In the genomic region with DNA sequence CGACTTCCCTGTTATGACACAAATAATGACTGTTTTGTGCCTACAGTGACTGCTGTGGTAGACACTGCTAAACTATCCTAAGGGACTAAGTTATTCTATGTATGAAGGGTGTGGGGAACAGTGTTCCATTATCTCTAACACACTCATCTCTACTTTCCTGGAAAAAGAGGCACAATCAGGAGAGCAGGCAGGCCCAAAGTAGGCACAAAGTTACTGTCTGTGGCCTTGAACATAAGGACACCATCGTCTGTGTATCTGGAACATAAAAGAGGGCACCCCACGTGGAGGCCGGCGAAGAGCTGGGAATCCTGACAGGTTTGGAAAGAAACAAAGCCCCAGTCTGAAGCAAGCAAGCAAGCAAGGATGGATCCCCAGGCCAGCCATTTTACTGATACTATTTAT, we compare ENCODE assay signal across 10 cellular contexts. TPM values are rescaled to one million over a fixed set of nuclear protein-coding genes. Genes with fewer than 3 reads are reported as not detected.
DNase-seq lines count a peak whose midpoint lies in the region; ATAC-seq, FAIRE-seq and TF ChIP-seq lines count a peak whose summit lies in the region.
"Had no signal": no experiment of that assay in that cellular context is flagged by ENCODE, and none has a peak within 500 bp of the region (broad histone marks: within the 10 kb centered on the region; RNA-seq: fewer than 3 reads in every experiment).

No MANE protein-coding gene starts in this region.

- H3K27ac ChIP-seq in heart left ventricle (peak overlapping the region; percentile 80 to 92 (median 84)), keratinocyte (ENCODE audit: control insufficient read depth, insufficient read depth, low read length) (no peak overlapping the region), thoracic aorta (no peak overlapping the region)

- H3K9me3 ChIP-seq in heart left ventricle = no peaks in the 10 kb centered on the region
- no peaks in the 10 kb centered on the region for H3K9me3 ChIP-seq in keratinocyte (ENCODE audit: control insufficient read depth, low read depth, low read length)
- no peaks in the 10 kb centered on the region for H3K9me3 ChIP-seq in thoracic aorta

- DNase-seq in heart left ventricle = no peak
- no peak for DNase-seq in left cardiac atrium
- DNase-seq in activated B cell treated with CpG ODN at 0.5 μM for 24 hours = no peak
- DNase-seq in keratinocyte (ENCODE audit: low read depth, low spot score) = no peak
- DNase-seq in thoracic aorta (ENCODE audit: low spot score) = no peak
- DNase-seq in NCI-H446 (lab: John Stamatoyannopoulos, UW) = no peak
- no peak for DNase-seq in omental fat pad (ENCODE audit: low spot score)
- no peak for DNase-seq in GM20000 (ENCODE audit: low spot score)
- DNase-seq: activated CD4-positive, CD25-positive, alpha-beta regulatory T cell treated with anti-CD3 and anti-CD28 coated beads, Interleukin-2, amount 50 U/mL, for 72 hours; effector CD8-positive, alpha-beta T cell had no signal

- H3K79me2 ChIP-seq in keratinocyte (ENCODE audit: control insufficient read depth, insufficient read depth, low read length) = peaks cover 23% of the 10 kb centered on the region

- CTCF ChIA-PET in activated B cell treated with CpG ODN at 0.5 μM for 24 hours (lab: Charles Lee) = interaction anchor here (1.9 to 3.2 kb wide), 3 partner anchors 10 to 120 kb away, joined by 7 to 29 read pairs (median 9); no protein-coding TSS in a partner anchor

- peak overlapping the region; percentile 98 for H3K4me2 ChIP-seq in keratinocyte (ENCODE audit: control insufficient read depth, extremely low read depth, insufficient read depth, low read depth, low read length)

- TF ChIP-seq POLR2A in heart left ventricle (IDR thresholded peaks at IDR 0.05) = no peak

- intact Hi-C loops in heart left ventricle (cut with DNase I) (loop anchor here in 8 of 10 donors (2.0 to 10.0 kb wide), 9 partner anchors 116 to 281 kb away; partner anchors contain the start of genes ALG3 (in 4 of the 8), EEF1AKMT4 (in 4 of the 8), EIF2B5 (in 3 of the 8) and PSMD2 (in 1 of the 8)), left cardiac atrium (cut with DNase I) (loop anchor here in 1 of 2 donors (2.0 kb wide), 1 partner anchor 119 kb away; the partner anchor contains the start of gene EIF2B5), activated B cell treated with CpG ODN at 0.5 μM for 24 hours (cut with micrococcal nuclease) (loop anchor here (2.0 kb wide), 1 partner anchor 347 kb away; no protein-coding TSS in a partner anchor)

- 41 to 59% (median 45%) methylated on average over 5 of the region's 5 CpGs for WGBS in heart left ventricle, 4 donors

- H4K20me1 ChIP-seq in keratinocyte (ENCODE audit: control insufficient read depth, extremely low read depth, insufficient read depth, low read length) = no peaks in the 10 kb centered on the region

- no peaks in the 10 kb centered on the region for H3K9me3 Mint-ChIP-seq in activated B cell treated with CpG ODN at 0.5 μM for 24 hours

- H3K36me3 ChIP-seq in heart left ventricle (peaks cover 0 to 26% (median 21%) of the 10 kb centered on the region in 9 donors), keratinocyte (ENCODE audit: control insufficient read depth in 2 of 2, extremely low read depth in 1 of 2, insufficient read depth in 2 of 2, low read length in 2 of 2) (peaks cover 0 to 8% of the 10 kb centered on the region in 2 experiments), thoracic aorta (peaks cover 2% of the 10 kb centered on the region)

- FAIRE-seq in keratinocyte (lab: Jason Lieb, UNC) = no peak

- POLR2A ChIA-PET in activated B cell treated with CpG ODN at 0.5 μM for 24 hours (lab: Charles Lee) = no interaction called here

- H3K27me3 ChIP-seq in heart left ventricle = no peaks in the 10 kb centered on the region
- H3K27me3 ChIP-seq in keratinocyte (ENCODE audit: control insufficient read depth, extremely low read depth, insufficient read depth, low read length) = no peaks in the 10 kb centered on the region
- H3K27me3 ChIP-seq in thoracic aorta (replicated peaks; ENCODE audit: insufficient read depth) = no peaks in the 10 kb centered on the region

- H3K36me3 Mint-ChIP-seq in activated B cell treated with CpG ODN at 0.5 μM for 24 hours (ENCODE audit: low read depth) = peaks cover 16% of the 10 kb centered on the region

- peaks cover 0 to 33% (median 15%) of the 10 kb centered on the region in 12 donors for H3K4me1 ChIP-seq in heart left ventricle
- peaks cover 18% of the 10 kb centered on the region for H3K4me1 ChIP-seq in keratinocyte (ENCODE audit: control insufficient read depth, extremely low read depth, insufficient read depth, low read length)
- H3K4me1 ChIP-seq in thoracic aorta (ENCODE audit: control insufficient read depth in 1 of 2, low read depth in 2 of 2) = peaks cover 5 to 11% of the 10 kb centered on the region in 2 donors

- no peaks in the 10 kb centered on the region for H3K9me1 ChIP-seq in keratinocyte (ENCODE audit: control insufficient read depth, extremely low read depth, insufficient read depth, low read length)

- peaks cover 6% of the 10 kb centered on the region for H3K27me3 Mint-ChIP-seq in activated B cell treated with CpG ODN at 0.5 μM for 24 hours

- dilution Hi-C loops in keratinocyte (cut with MboI; ENCODE audit: extremely low pct_ligation_motif_present, low sequenced_read_pairs) = no loop called here

- H3K27ac Mint-ChIP-seq in activated B cell treated with CpG ODN at 0.5 μM for 24 hours = no peak overlapping the region

- H3K4me3 Mint-ChIP-seq in activated B cell treated with CpG ODN at 0.5 μM for 24 hours = peak overlapping the region; percentile 100

- TF ChIP-seq CTCF in heart left ventricle (IDR thresholded peaks at IDR 0.05) = no peak
- no peak for TF ChIP-seq CTCF in activated B cell treated with CpG ODN at 0.5 μM for 24 hours (IDR thresholded peaks at IDR 0.05)
- no peak for TF ChIP-seq CTCF in keratinocyte (optimal IDR thresholded peaks at IDR 0.05 in 1 of 3, IDR thresholded peaks at IDR 0.05 in 1 of 3, conservative IDR thresholded peaks at IDR 0.05 in 1 of 3; ENCODE audit: extremely low read depth in 1 of 3, insufficient read depth in 2 of 3, low read length in 3 of 3)
- no peak for TF ChIP-seq CTCF in thoracic aorta (IDR thresholded peaks at IDR 0.05)
- TF ChIP-seq CTCF in omental fat pad (IDR thresholded peaks at IDR 0.05) = no peak
- no peak for TF ChIP-seq CTCF in GM20000 (IDR thresholded peaks at IDR 0.05; ENCODE audit: extremely low read depth, missing control alignments)

- H3K9ac ChIP-seq in keratinocyte (ENCODE audit: control insufficient read depth, extremely low read depth, insufficient read depth, low read length) = no peak overlapping the region

- H3K4me1 Mint-ChIP-seq in activated B cell treated with CpG ODN at 0.5 μM for 24 hours = peaks cover 13% of the 10 kb centered on the region

- peak overlapping the region in 9 of 12 donors; percentile 1 to 99 (median 78) for H3K4me3 ChIP-seq in heart left ventricle
- H3K4me3 ChIP-seq in keratinocyte (ENCODE audit: control insufficient read depth in 2 of 3, extremely low read depth in 1 of 3, insufficient read depth in 2 of 3, low read depth in 1 of 3, low read length in 3 of 3) = peak overlapping the region in 1 of 3 experiments; percentile 12
- peak overlapping the region; percentile 83 for H3K4me3 ChIP-seq in thoracic aorta

- H2AFZ ChIP-seq in keratinocyte (ENCODE audit: control insufficient read depth, low read length) = no peak overlapping the region

- ATAC-seq in heart left ventricle = peak in 1 of 4 donors; percentile 1
- ATAC-seq in left cardiac atrium = no peak
- ATAC-seq in activated B cell treated with CpG ODN at 0.5 μM for 24 hours (ENCODE audit: low read depth) = no peak
- ATAC-seq in thoracic aorta (ENCODE audit: insufficient number of reproducible peaks, low FRiP score, low read depth) = no peak
- ATAC-seq in omental fat pad (ENCODE audit: low FRiP score) = no peak

RNA-seq across cellular contexts. Expression of gene ABCC5, which starts 1.5 kb away (rescaled TPM):
- 10 to 100 TPM; 20.8 to 61.7 (median 34.3) TPM for total RNA-seq in heart left ventricle
- 10 to 100 TPM; 16.4 to 30.9 TPM for polyA plus RNA-seq in heart left ventricle
- total RNA-seq in left cardiac atrium = 10 to 100 TPM; 40.2 to 69.2 TPM
- 10.6 and 11.1 TPM in 2 replicates for total RNA-seq in activated B cell treated with CpG ODN at 0.5 μM for 24 hours
- polyA plus RNA-seq in keratinocyte = 22.3 to 30.3 TPM (median 28.7 TPM) in 3 replicates
- 7.7 TPM for polyA plus RNA-seq in keratinocyte (2011; ENCODE audit: low read depth)
- polyA plus RNA-seq in keratinocyte (2011; cell fraction: cytosol; rRNA removed) = 8.6 and 11.1 TPM in 2 replicates
- 118 and 132 TPM in 2 replicates for polyA plus RNA-seq in keratinocyte (2011; cell fraction: nucleus; rRNA removed)
- polyA plus RNA-seq in keratinocyte (2012; ENCODE audit: low replicate concordance) = 7.9 and 14.9 TPM in 2 replicates
- polyA minus RNA-seq in keratinocyte = 16.0 to 32.3 TPM (median 22.5 TPM) in 3 replicates
- polyA minus RNA-seq in keratinocyte (2011; cell fraction: cytosol; rRNA and poly(A)+ RNA removed) = 10.4 TPM
- polyA minus RNA-seq in keratinocyte (2011; cell fraction: nucleus; rRNA and poly(A)+ RNA removed) = 38.1 and 63.4 TPM in 2 replicates
- total RNA-seq in thoracic aorta = 10 to 100 TPM; 20.8 to 26.2 TPM
- 10 to 100 TPM; 19.7 to 32.0 (median 27.2) TPM for total RNA-seq in omental fat pad

RNA-seq across cellular contexts. Expression of gene HTR3D, which starts 15.4 kb away (rescaled TPM):
- total RNA-seq in heart left ventricle (not detected), left cardiac atrium (not detected), activated B cell treated with CpG ODN at 0.5 μM for 24 hours (not detected in 2 replicates), thoracic aorta (not detected), omental fat pad (not detected)
- polyA plus RNA-seq in heart left ventricle (not detected), keratinocyte (not detected in 3 replicates)
- not detected for polyA plus RNA-seq in keratinocyte (2011; ENCODE audit: low read depth)
- not detected in 2 replicates for polyA plus RNA-seq in keratinocyte (2011; cell fraction: cytosol; rRNA removed)
- polyA plus RNA-seq in keratinocyte (2011; cell fraction: nucleus; rRNA removed) = not detected in 2 replicates
- not detected in 2 replicates for polyA plus RNA-seq in keratinocyte (2012; ENCODE audit: low replicate concordance)
- polyA minus RNA-seq in keratinocyte = not detected in 3 replicates
- polyA minus RNA-seq in keratinocyte (2011; cell fraction: cytosol; rRNA and poly(A)+ RNA removed) = not detected
- not detected in 2 replicates for polyA minus RNA-seq in keratinocyte (2011; cell fraction: nucleus; rRNA and poly(A)+ RNA removed)

RNA-seq across cellular contexts. Expression of gene HTR3C, which starts 36.7 kb away (rescaled TPM):
- total RNA-seq in heart left ventricle (not detected), left cardiac atrium (not detected), activated B cell treated with CpG ODN at 0.5 μM for 24 hours (not detected in 2 replicates), thoracic aorta (not detected), omental fat pad (under 1 TPM in 1 of 4 donors, not detected in 3; 0.48 TPM)
- polyA plus RNA-seq in heart left ventricle (not detected), keratinocyte (not detected in 3 replicates)
- polyA plus RNA-seq in keratinocyte (2011; ENCODE audit: low read depth) = not detected
- polyA plus RNA-seq in keratinocyte (2011; cell fraction: cytosol; rRNA removed) = not detected in 2 replicates
- not detected in 2 replicates for polyA plus RNA-seq in keratinocyte (2011; cell fraction: nucleus; rRNA removed)
- not detected in 2 replicates for polyA plus RNA-seq in keratinocyte (2012; ENCODE audit: low replicate concordance)
- not detected in 3 replicates for polyA minus RNA-seq in keratinocyte
- not detected for polyA minus RNA-seq in keratinocyte (2011; cell fraction: cytosol; rRNA and poly(A)+ RNA removed)
- polyA minus RNA-seq in keratinocyte (2011; cell fraction: nucleus; rRNA and poly(A)+ RNA removed) = not detected in 2 replicates

Comparison
In these comparisons a context has a peak if more than half of its experiments do, and no peak if none do; other contexts are left out.
1. H3K27ac ChIP-seq: peak in heart left ventricle (12 of 12); none in keratinocyte (single experiment) and thoracic aorta (0 of 2).